Comparison of ENCODE assay signal across 20 cellular contexts in genomic region chr5:90424245-90424644, GRCh38. TPM values are rescaled to one million over a fixed set of nuclear protein-coding genes. Genes with fewer than 3 reads are reported as not detected.
DNase-seq lines count a peak whose midpoint lies in the region; ATAC-seq lines count a peak whose summit lies in the region.
"Had no signal": no experiment of that assay in that cellular context is flagged by ENCODE, and none has a peak within 500 bp of the region (broad histone marks: within the 10 kb centered on the region; RNA-seq: fewer than 3 reads in every experiment).

No MANE protein-coding gene starts in this region.

- DNase-seq in activated CD4-positive, alpha-beta T cell treated with anti-CD3 and anti-CD28 coated beads, Interleukin-2, amount 50 U/mL, for 48 hours, result no peak
- no peak for DNase-seq in H7
- no peak for DNase-seq in NCI-H128 (lab: John Stamatoyannopoulos, UW; ENCODE audit: unreplicated experiment)
- DNase-seq: activated CD4-positive, alpha-beta T cell treated with anti-CD3 and anti-CD28 coated beads for 48 hours; activated T-cell treated with anti-CD3 and anti-CD28 coated beads for 4 hours; brain microvascular endothelial cell; dorsolateral prefrontal cortex; immature natural killer cell; mammary epithelial cell; NCI-H1436; nephron progenitor cell; SHP77; T-helper 9 cell; uterus had no signal

- peak; percentile 70 for ATAC-seq in GM18517 (IDR thresholded peaks at IDR 0.05; ENCODE audit: unreplicated experiment)
- peak; percentile 58 for ATAC-seq in GM21381 (IDR thresholded peaks at IDR 0.05; ENCODE audit: unreplicated experiment)
- ATAC-seq in HG02884 (IDR thresholded peaks at IDR 0.05; ENCODE audit: unreplicated experiment), result peak; percentile 68
- ATAC-seq in HG03558 (IDR thresholded peaks at IDR 0.05; ENCODE audit: extremely low read depth, unreplicated experiment), result peak; percentile 57
- no peak for ATAC-seq in GM19023 (IDR thresholded peaks at IDR 0.05; ENCODE audit: unreplicated experiment)

- H3K27me3 ChIP-seq in H7 (ENCODE audit: control insufficient read depth, insufficient read depth, low read length), result no peaks in the 10 kb centered on the region
- H3K27me3 ChIP-seq: brain microvascular endothelial cell, dorsolateral prefrontal cortex, esophagus muscularis mucosa, uterus had no signal

- H3K4me3 ChIP-seq in H7 (ENCODE audit: insufficient read depth, low read depth, low read length), result no peak overlapping the region
- H3K4me3 ChIP-seq: dorsolateral prefrontal cortex, esophagus muscularis mucosa, uterus had no signal

- no peaks in the 10 kb centered on the region for H3K36me3 ChIP-seq in H7 (replicated peaks; ENCODE audit: control insufficient read depth, insufficient read depth, low read length)
- H3K36me3 ChIP-seq: brain microvascular endothelial cell, esophagus muscularis mucosa, uterus had no signal

RNA-seq across cellular contexts. Expression of gene CETN3, which starts 14.7 kb away (rescaled TPM):
- total RNA-seq in H7 (2014; rRNA removed; shearing (Covaris generic)), result 20.2 and 43.7 TPM in 2 replicates

RNA-seq across cellular contexts. Expression of gene MBLAC2, which starts 50.3 kb away (rescaled TPM):
- total RNA-seq in H7 (2014; rRNA removed; shearing (Covaris generic)), result 4.5 and 5.6 TPM in 2 replicates

RNA-seq across cellular contexts. Expression of gene POLR3G, which starts 50.4 kb away (rescaled TPM):
- 126 and 169 TPM in 2 replicates for total RNA-seq in H7 (2014; rRNA removed; shearing (Covaris generic))
